Comparison of ENCODE assay signal across 15 cellular contexts in the genomic region with DNA sequence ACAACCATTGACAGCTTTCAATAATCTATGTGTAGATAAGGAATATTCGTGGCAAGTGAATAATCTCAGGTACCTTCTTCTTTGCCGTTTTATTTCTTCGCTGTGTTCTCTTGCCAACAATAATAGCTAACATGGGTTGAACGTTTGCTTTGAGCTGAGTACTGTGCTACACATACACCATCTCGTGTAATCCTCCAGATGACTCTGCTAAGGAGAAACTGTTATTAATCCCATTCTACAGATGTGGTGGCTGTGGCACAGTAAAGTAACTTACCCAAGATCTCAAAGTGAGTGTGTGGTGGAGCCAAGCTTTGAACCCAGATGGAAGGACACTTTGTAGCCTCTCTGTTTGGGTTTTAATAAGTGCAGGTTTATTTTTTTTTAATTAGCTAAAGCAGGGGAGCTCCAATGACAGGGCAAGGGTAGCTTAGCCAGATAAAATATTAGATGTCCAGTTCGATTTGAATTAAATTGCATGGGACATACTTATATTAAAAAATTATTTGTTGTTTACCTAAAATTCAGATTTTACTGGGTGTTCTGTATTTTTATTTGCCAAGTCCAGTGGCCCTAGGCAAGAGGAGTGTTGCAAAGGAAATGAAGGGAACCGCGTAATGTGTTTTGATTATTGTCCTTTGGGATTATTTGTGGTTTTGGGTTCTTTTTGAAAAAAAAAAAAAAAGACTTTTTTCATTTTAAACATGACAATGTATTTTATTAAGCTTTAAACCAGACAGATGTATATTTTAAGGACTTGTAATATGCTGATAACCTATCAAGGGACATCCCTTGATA.
DNase-seq lines count a peak whose midpoint lies in the region; ATAC-seq, FAIRE-seq and TF ChIP-seq lines count a peak whose summit lies in the region.
"Had no signal": no experiment of that assay in that cellular context is flagged by ENCODE, and none has a peak within 500 bp of the region (broad histone marks: within the 10 kb centered on the region; RNA-seq: fewer than 3 reads in every experiment).

No MANE protein-coding gene starts in this region.

- H3K4me1 ChIP-seq in H1 (replicated peaks in 1 of 4; ENCODE audit: control insufficient read depth in 3 of 4, insufficient read depth in 4 of 4, low read length in 3 of 4) (peaks cover 0 to 6% (median 0%) of the 10 kb centered on the region in 4 experiments; a peak in 1 of 7 replicates), HepG2 (ENCODE audit: insufficient read depth, low read length) (peaks cover 47% of the 10 kb centered on the region), stomach (peaks cover 0 to 9% (median 0%) of the 10 kb centered on the region in 4 donors)

- no peak overlapping the region for H2AK5ac ChIP-seq in H1 (ENCODE audit: low read depth, low read length)

- CTCF ChIA-PET in H1 (lab: Charles Lee; ENCODE audit: partially characterized antibody) (interaction anchor here (1.0 to 2.1 kb wide), 4 partner anchors 13 to 60 kb away, joined by 3 to 6 read pairs (median 4); no protein-coding TSS in a partner anchor), HepG2 (lab: Yijun Ruan, JAX; ENCODE audit: low intra/inter-chr PET ratio, low total read pairs) (no interaction called here)

- H3K56ac ChIP-seq in H1 (replicated peaks; ENCODE audit: insufficient read length, low read depth, low read length) = no peak overlapping the region

- H4K5ac ChIP-seq in H1 (ENCODE audit: insufficient read length, low read depth, low read length) = no peak overlapping the region

- POLR2A ChIA-PET in H1 (lab: Charles Lee; ENCODE audit: partially characterized antibody) = interaction anchor here (1.8 kb wide), 1 partner anchor 19 kb away, joined by 5 read pairs; no protein-coding TSS in a partner anchor
- POLR2A ChIA-PET in HepG2 (lab: Yijun Ruan, JAX) = interaction anchor here (1.3 kb wide), 1 partner anchor 99 kb away, joined by 4 read pairs; no protein-coding TSS in a partner anchor

- BruUV-seq in HepG2 (replicated peaks; lab: Mats Ljungman, UMichigan) = no TSS peak

- H2BK5ac ChIP-seq in H1 (ENCODE audit: low read depth, low read length) = no peak overlapping the region

- H3K23me2 ChIP-seq in H1 (ENCODE audit: low read depth, low read length) = no peaks in the 10 kb centered on the region

- H3K4me2 ChIP-seq in H1 (ENCODE audit: insufficient read depth in 1 of 2, low read depth in 2 of 2, low read length in 2 of 2) (no peak overlapping the region), HepG2 (ENCODE audit: low read depth, low read length) (0 out of 2 replicates have a peak overlapping the region, but pooled peaks have one; percentile 48)

- H2AFZ ChIP-seq in H1 (ENCODE audit: low read length) (no peak overlapping the region), HepG2 (ENCODE audit: low read length) (no peak overlapping the region)

- H2BK120ac ChIP-seq in H1 (replicated peaks; ENCODE audit: low read depth, low read length) = no peak overlapping the region

- H4K91ac ChIP-seq in H1 (replicated peaks; ENCODE audit: insufficient read length, low read length) = peak overlapping the region; percentile 7

- H3K18ac ChIP-seq in H1 (ENCODE audit: extremely low read depth, low read length) = no peak overlapping the region

- in situ Hi-C loops in HepG2 (cut with HindIII; ENCODE audit: extremely low pct_ligation_motif_present, low pct_unique_long_range_greater_than_20kb) = no loop called here

- 92% methylated on average over 8 of the region's 8 CpGs; no CpG with 5 or more reads in 1 of the 2 experiments for WGBS in H1 (ENCODE audit: extremely low coverage in 1 of 2, insufficient coverage in 1 of 2, insufficient read length in 1 of 2, insufficient replicate concordance in 2 of 2, low coverage in 1 of 2, low lambda C conversion rate in 2 of 2, missing lambda C conversion rate in 1 of 2), 2 experiments
- 50% methylated on average over 8 of the region's 8 CpGs for WGBS in HepG2 (ENCODE audit: low lambda C conversion rate)
- 70 to 80% (median 74%) methylated on average over 8 of the region's 8 CpGs for WGBS in stomach, 5 donors

- TF ChIP-seq POLR2A in H1 (IDR thresholded peaks at IDR 0.05; ENCODE audit: control extremely low read depth in 1 of 2, low read depth in 2 of 2, low read length in 2 of 2) (no peak), HepG2 (IDR thresholded peaks at IDR 0.05; ENCODE audit: insufficient read depth in 1 of 2, low read depth in 2 of 2, low read length in 2 of 2) (no peak), stomach (IDR thresholded peaks at IDR 0.05) (no peak)

- H3K9me3 ChIP-seq in H1 (ENCODE audit: insufficient read depth in 2 of 2, low read depth in 1 of 2, low read length in 1 of 2) = no peaks in the 10 kb centered on the region
- H3K9me3 ChIP-seq in HepG2 (ENCODE audit: low read length) = no peaks in the 10 kb centered on the region
- H3K9me3 ChIP-seq in stomach = no peaks in the 10 kb centered on the region
- H3K9me3 ChIP-seq: MG63 had no signal

- no peak overlapping the region for H2BK12ac ChIP-seq in H1 (ENCODE audit: low read depth, low read length)

- H3K14ac ChIP-seq in H1 (ENCODE audit: insufficient read length) = no peak overlapping the region

- no peak for FAIRE-seq in H1 (lab: Jason Lieb, UNC)
- no peak for FAIRE-seq in HepG2 (lab: Jason Lieb, UNC)
- FAIRE-seq: colon had no signal

- no peak overlapping the region for H2BK15ac ChIP-seq in H1 (ENCODE audit: low read length)

- TF ChIP-seq EP300 in H1 (IDR thresholded peaks at IDR 0.05; ENCODE audit: borderline replicate concordance in 1 of 2, low read depth in 2 of 2, low read length in 2 of 2) (no peak), HepG2 (IDR thresholded peaks at IDR 0.05; ENCODE audit: low read depth in 2 of 2, low read length in 2 of 2) (no peak), HepG2 (CRISPR knock-in tag; IDR thresholded peaks at IDR 0.05; ENCODE audit: borderline replicate concordance) (no peak), stomach (IDR thresholded peaks at IDR 0.05) (no peak)

- H3K36me3 ChIP-seq in H1 (ENCODE audit: control insufficient read depth in 2 of 4, insufficient read depth in 4 of 4, low read length in 3 of 4) (no peaks in the 10 kb centered on the region), HepG2 (replicated peaks in 1 of 2; ENCODE audit: control insufficient read depth in 1 of 2, insufficient read depth in 2 of 2, low read length in 2 of 2) (no peaks in the 10 kb centered on the region), stomach (no peaks in the 10 kb centered on the region)
- H3K36me3 ChIP-seq: MG63 had no signal

- H3K4me3 ChIP-seq in H1 (ENCODE audit: extremely low read depth in 1 of 4, insufficient read depth in 2 of 4, low read depth in 3 of 4, low read length in 4 of 4) = no peak overlapping the region
- no peak overlapping the region for H3K4me3 ChIP-seq in HepG2 (replicated peaks in 1 of 3; ENCODE audit: insufficient read depth in 1 of 3, low read depth in 2 of 3, low read length in 3 of 3)
- no peak overlapping the region for H3K4me3 ChIP-seq in stomach
- H3K4me3 ChIP-seq: MG63 had no signal

- TF ChIP-seq RAD21 in H1 (IDR thresholded peaks at IDR 0.05 in 1 of 2, conservative IDR thresholded peaks at IDR 0.05 in 1 of 2; ENCODE audit: low read depth in 2 of 2, low read length in 2 of 2) = no peak
- TF ChIP-seq RAD21 in HepG2 (CRISPR knock-in tag; IDR thresholded peaks at IDR 0.05) = no peak

- H3K27ac ChIP-seq in H1 (ENCODE audit: low read depth, low read length) (no peak overlapping the region), HepG2 (ENCODE audit: extremely low read length, insufficient read depth, low read length) (peak overlapping the region; percentile 70), stomach (peak overlapping the region in 3 of 5 donors; percentile 5 to 60 (median 19))

- H3K9ac ChIP-seq in H1 (replicated peaks in 1 of 4; ENCODE audit: extremely low read depth in 1 of 4, low read depth in 3 of 4, low read length in 3 of 4) (peak overlapping the region in 1 of 4 experiments; percentile 49; a peak in 1 of 7 replicates), HepG2 (ENCODE audit: insufficient read depth, low read depth, low read length) (peak overlapping the region; percentile 40; the same call in 1 of the 2 replicates)

- H3K27me3 ChIP-seq in H1 (replicated peaks in 1 of 4; ENCODE audit: control insufficient read depth in 3 of 4, extremely low read depth in 1 of 4, insufficient read depth in 3 of 4, low read length in 3 of 4) = no peaks in the 10 kb centered on the region
- no peaks in the 10 kb centered on the region; a peak in 1 of 5 replicates for H3K27me3 ChIP-seq in HepG2 (ENCODE audit: control insufficient read depth in 1 of 2, insufficient read depth in 2 of 2, low read length in 2 of 2)
- no peaks in the 10 kb centered on the region for H3K27me3 ChIP-seq in stomach
- H3K27me3 ChIP-seq: MG63 had no signal

- DNase-seq in MV-4-11 (lab: John Stamatoyannopoulos, UW) (peak; percentile 37), H1 (ENCODE audit: low read depth in 1 of 2, low spot score in 2 of 2) (no peak), HepG2 (ENCODE audit: low spot score) (no peak), stomach (no peak), ecto neural progenitor cell (ENCODE audit: low spot score) (no peak)
- DNase-seq: activated CD4-positive, alpha-beta T cell treated with anti-CD3 and anti-CD28 coated beads, Interleukin-2, amount 10 ng/mL, durations not matched to agents 7 days and 5 days; activated T-cell treated with anti-CD3 and anti-CD28 coated beads, Interleukin-2, amount 50 U/mL, for 24 hours; C1 segment of cervical spinal cord; MG63; NCI-H526 treated with DMSO at 0.1 percent for 48 hours; RPMI8226 had no signal

- no peak overlapping the region for H4K8ac ChIP-seq in H1 (ENCODE audit: extremely low read depth, insufficient read depth, low read length)

- H3K79me2 ChIP-seq in H1 (ENCODE audit: control insufficient read depth in 1 of 2, insufficient read depth in 2 of 2, low read length in 2 of 2) = no peaks in the 10 kb centered on the region
- H3K79me2 ChIP-seq in HepG2 (ENCODE audit: insufficient read depth, low read length) = no peaks in the 10 kb centered on the region

- no peak overlapping the region for H3K23ac ChIP-seq in H1 (ENCODE audit: insufficient read length)

- ATAC-seq in HepG2 (no peak), GM18870 (IDR thresholded peaks at IDR 0.05; ENCODE audit: unreplicated experiment) (no peak), GM18519 (IDR thresholded peaks at IDR 0.05; ENCODE audit: low FRiP score, unreplicated experiment) (no peak), GM19351 (IDR thresholded peaks at IDR 0.05; ENCODE audit: unreplicated experiment) (no peak)

- H4K20me1 ChIP-seq in H1 (replicated peaks in 1 of 2; ENCODE audit: control insufficient read depth in 1 of 2, insufficient read depth in 2 of 2, low read length in 2 of 2) (no peaks in the 10 kb centered on the region), HepG2 (ENCODE audit: insufficient read depth, low read length) (no peaks in the 10 kb centered on the region)

- TF ChIP-seq CTCF in H1 (IDR thresholded peaks at IDR 0.05; ENCODE audit: control extremely low read depth in 1 of 3, insufficient read depth in 1 of 3, low read depth in 1 of 3, low read length in 3 of 3) = no peak
- TF ChIP-seq CTCF in HepG2 (CRISPR knock-in tag; IDR thresholded peaks at IDR 0.05) = no peak
- TF ChIP-seq CTCF in stomach (IDR thresholded peaks at IDR 0.05) = no peak

- intact Hi-C loops in HepG2 (cut with micrococcal nuclease; ENCODE audit: unreplicated experiment) (no loop called here), stomach (cut with DNase I; ENCODE audit: low total_unique reads) (no loop called here)

- H3K4ac ChIP-seq in H1 (replicated peaks; ENCODE audit: insufficient read length, low read depth, low read length) = no peak overlapping the region

- H3K79me1 ChIP-seq in H1 (ENCODE audit: low read depth, low read length) = no peaks in the 10 kb centered on the region

- H2BK20ac ChIP-seq in H1 (ENCODE audit: low read length) = peak overlapping the region; percentile 40; the same call in 1 of the 2 replicates
